Comparison of ENCODE assay signal across 16 cellular contexts in the genomic region with DNA sequence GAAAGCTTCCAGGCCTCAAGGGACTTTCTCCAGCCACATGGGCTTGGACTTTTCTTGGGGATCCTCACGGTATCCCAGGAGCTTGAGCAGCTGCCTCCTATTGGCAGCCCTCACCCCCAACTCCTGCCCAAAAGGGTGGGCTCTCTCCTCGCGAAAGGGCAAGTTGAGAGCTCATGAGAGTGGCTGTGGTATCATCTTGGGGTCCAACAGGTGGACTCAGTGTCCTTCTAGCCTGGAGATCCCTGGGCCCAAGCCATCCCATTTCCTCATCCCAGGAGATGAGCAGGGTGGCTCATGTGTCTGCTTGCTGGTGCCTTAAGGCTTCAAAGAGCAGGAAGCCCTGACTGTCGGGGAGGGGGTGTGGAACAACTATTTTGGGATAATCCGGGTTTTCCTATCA. TPM values are rescaled to one million over a fixed set of nuclear protein-coding genes. Genes with fewer than 3 reads are reported as not detected.
DNase-seq lines count a peak whose midpoint lies in the region; ATAC-seq, FAIRE-seq and TF ChIP-seq lines count a peak whose summit lies in the region.
"Had no signal": no experiment of that assay in that cellular context is flagged by ENCODE, and none has a peak within 500 bp of the region (broad histone marks: within the 10 kb centered on the region; RNA-seq: fewer than 3 reads in every experiment).

No MANE protein-coding gene starts in this region.

- FAIRE-seq in astrocyte (lab: Jason Lieb, UNC) (no peak), kidney (lab: Jason Lieb, UNC) (no peak)
- FAIRE-seq: A204.1, H54 had no signal

- ATAC-seq in heart right ventricle (no peak), HG03280 (IDR thresholded peaks at IDR 0.05; ENCODE audit: unreplicated experiment) (no peak)
- ATAC-seq: CD8-positive, alpha-beta T cell had no signal

- 74 to 77% methylated on average over 5 of the region's 5 CpGs for WGBS in heart right ventricle, 2 donors

- CTCF ChIA-PET in activated naive CD4-positive, alpha-beta T cell treated with anti-CD3 and anti-CD28 coated beads for 36 hours (lab: Charles Lee): no interaction called here

- H3K4me1 ChIP-seq in heart right ventricle: peaks cover 0 to 4% (median 0%) of the 10 kb centered on the region in 9 donors
- H3K4me1 ChIP-seq in astrocyte (ENCODE audit: insufficient read depth, low read length): no peaks in the 10 kb centered on the region
- H3K4me1 ChIP-seq in kidney (ENCODE audit: control insufficient read depth in 1 of 2, insufficient read depth in 1 of 2, low read depth in 1 of 2, low read length in 2 of 2): no peaks in the 10 kb centered on the region

- H3K4me2 ChIP-seq in astrocyte (ENCODE audit: low read length): no peak overlapping the region

- intact Hi-C loops in cardiac septum (cut with DNase I) (no loop called here), heart right ventricle (cut with DNase I) (no loop called here), kidney (cut with DNase I) (no loop called here)
- intact Hi-C loops in activated naive CD4-positive, alpha-beta T cell treated with anti-CD3 and anti-CD28 coated beads for 36 hours (cut with micrococcal nuclease): no loop called here

- no peaks in the 10 kb centered on the region for H3K9me3 ChIP-seq in heart right ventricle
- no peaks in the 10 kb centered on the region for H3K9me3 ChIP-seq in astrocyte (ENCODE audit: insufficient read depth, low read depth, low read length)
- H3K9me3 ChIP-seq in kidney (ENCODE audit: control insufficient read depth in 1 of 2, low read length in 2 of 2): no peaks in the 10 kb centered on the region
- H3K9me3 ChIP-seq: BE2C had no signal

- no peaks in the 10 kb centered on the region for H3K36me3 Mint-ChIP-seq in astrocyte (ENCODE audit: low read depth, unreplicated experiment)
- H3K36me3 Mint-ChIP-seq in activated naive CD4-positive, alpha-beta T cell treated with anti-CD3 and anti-CD28 coated beads for 36 hours (ENCODE audit: low read depth): no peaks in the 10 kb centered on the region
- H3K36me3 Mint-ChIP-seq: CD8-positive, alpha-beta T cell had no signal

- no peaks in the 10 kb centered on the region for H3K79me2 ChIP-seq in astrocyte (ENCODE audit: insufficient read depth, low read length)

- H3K27me3 ChIP-seq in heart right ventricle (peaks cover 0 to 19% (median 2%) of the 10 kb centered on the region in 7 donors), astrocyte (ENCODE audit: insufficient read depth, low read length) (peaks cover 18% of the 10 kb centered on the region)
- H3K27me3 ChIP-seq: BE2C had no signal

- no peaks in the 10 kb centered on the region for H3K4me1 Mint-ChIP-seq in astrocyte (ENCODE audit: low read depth, unreplicated experiment)
- H3K4me1 Mint-ChIP-seq in activated naive CD4-positive, alpha-beta T cell treated with anti-CD3 and anti-CD28 coated beads for 36 hours (ENCODE audit: low read depth): no peaks in the 10 kb centered on the region

- no peak overlapping the region for H2AFZ ChIP-seq in astrocyte (ENCODE audit: low read depth, low read length)

- peaks cover 51% of the 10 kb centered on the region for H3K27me3 Mint-ChIP-seq in astrocyte (ENCODE audit: low read depth, unreplicated experiment)
- H3K27me3 Mint-ChIP-seq in activated naive CD4-positive, alpha-beta T cell treated with anti-CD3 and anti-CD28 coated beads for 36 hours (ENCODE audit: low read depth): peaks cover 7% of the 10 kb centered on the region

- no peak overlapping the region for H3K4me3 ChIP-seq in heart right ventricle
- no peak overlapping the region for H3K4me3 ChIP-seq in astrocyte (ENCODE audit: insufficient read depth, low read depth, low read length)
- no peak overlapping the region for H3K4me3 ChIP-seq in kidney (ENCODE audit: low read length in 2 of 2)

- no peaks in the 10 kb centered on the region for H4K20me1 ChIP-seq in astrocyte (ENCODE audit: insufficient read depth, low read length)

- H3K9ac ChIP-seq in astrocyte (ENCODE audit: low read length) (no peak overlapping the region), kidney (ENCODE audit: low read length in 2 of 2) (no peak overlapping the region)

- H3K27ac ChIP-seq in heart right ventricle (no peak overlapping the region), astrocyte (ENCODE audit: low read depth, low read length) (no peak overlapping the region), kidney (ENCODE audit: low read depth in 2 of 2, low read length in 2 of 2) (no peak overlapping the region)
- H3K27ac ChIP-seq: C4-2B had no signal

- DNase-seq in cardiac septum (ENCODE audit: low spot score) (peak; percentile 27), heart right ventricle (no peak), astrocyte (ENCODE audit: low read depth) (no peak), kidney (peak; percentile 22), T1000 (lab: John Stamatoyannopoulos, UW) (no peak)
- no peak for DNase-seq in activated naive CD4-positive, alpha-beta T cell treated with anti-CD3 and anti-CD28 coated beads for 36 hours
- DNase-seq: BE2C; CD8-positive, alpha-beta T cell; COR-L47; DMS53; GF-D8 had no signal

- H3K9me3 Mint-ChIP-seq in astrocyte (ENCODE audit: unreplicated experiment): peaks cover 4% of the 10 kb centered on the region
- no peaks in the 10 kb centered on the region for H3K9me3 Mint-ChIP-seq in activated naive CD4-positive, alpha-beta T cell treated with anti-CD3 and anti-CD28 coated beads for 36 hours
- H3K9me3 Mint-ChIP-seq: CD8-positive, alpha-beta T cell had no signal

- no peak overlapping the region for H3K27ac Mint-ChIP-seq in astrocyte (ENCODE audit: unreplicated experiment)
- no peak overlapping the region for H3K27ac Mint-ChIP-seq in activated naive CD4-positive, alpha-beta T cell treated with anti-CD3 and anti-CD28 coated beads for 36 hours
- H3K27ac Mint-ChIP-seq: CD8-positive, alpha-beta T cell had no signal

- TF ChIP-seq CTCF in heart right ventricle (IDR thresholded peaks at IDR 0.05) (no peak), astrocyte (IDR thresholded peaks at IDR 0.05; ENCODE audit: insufficient read depth, low read depth, low read length) (no peak), kidney (IDR thresholded peaks at IDR 0.05; ENCODE audit: borderline replicate concordance, extremely low read depth, insufficient read depth) (no peak)

- peak overlapping the region; percentile 50 for H3K4me3 Mint-ChIP-seq in astrocyte (ENCODE audit: unreplicated experiment)
- no peak overlapping the region for H3K4me3 Mint-ChIP-seq in activated naive CD4-positive, alpha-beta T cell treated with anti-CD3 and anti-CD28 coated beads for 36 hours
- H3K4me3 Mint-ChIP-seq: CD8-positive, alpha-beta T cell had no signal

- no peaks in the 10 kb centered on the region for H3K36me3 ChIP-seq in heart right ventricle
- H3K36me3 ChIP-seq in astrocyte (ENCODE audit: insufficient read depth, low read length): no peaks in the 10 kb centered on the region
- H3K36me3 ChIP-seq in kidney (ENCODE audit: control insufficient read depth in 1 of 2, insufficient read depth in 2 of 2, low read length in 2 of 2): no peaks in the 10 kb centered on the region
- H3K36me3 ChIP-seq: BE2C had no signal

RNA-seq across cellular contexts. Expression of gene TBX4, which starts 17.7 kb away (rescaled TPM):
- 0.05 TPM for total RNA-seq in cardiac septum
- total RNA-seq in heart right ventricle: not detected
- polyA plus RNA-seq in heart right ventricle: under 1 TPM in 1 of 2 donors, not detected in 1; 0.03 TPM
- 0.14 TPM in 1 of 2 replicates, not detected in the other for total RNA-seq in astrocyte
- not detected for total RNA-seq in kidney
- polyA plus RNA-seq in kidney (ENCODE audit: insufficient read depth, low read depth, low replicate concordance): not detected
- total RNA-seq in activated naive CD4-positive, alpha-beta T cell treated with anti-CD3 and anti-CD28 coated beads for 36 hours: not detected
- total RNA-seq: CD8-positive, alpha-beta T cell; HT1080 had no signal

Comparison
In these comparisons a context has a peak if more than half of its experiments do, and no peak if none do; other contexts are left out.
1. DNase-seq: peak in cardiac septum (single experiment) and kidney (single experiment); none in heart right ventricle (0 of 2), astrocyte (single experiment), activated naive CD4-positive, alpha-beta T cell treated with anti-CD3 and anti-CD28 coated beads for 36 hours (single experiment) and T1000 (single experiment).